In genomic region chr2:8307779-8308178, GRCh38 we compare ENCODE assay signal across 15 cellular contexts.
A peak's percentile ranks its signal among the peaks of the same experiment; 100 is the strongest.
DNase-seq lines count a peak whose midpoint lies in the region; ATAC-seq and TF ChIP-seq lines count a peak whose summit lies in the region.
"Had no signal": no experiment of that assay in that cellular context is flagged by ENCODE, and none has a peak within 500 bp of the region (broad histone marks: within the 10 kb centered on the region; RNA-seq: fewer than 3 reads in every experiment).

No MANE protein-coding gene starts in this region.

- no peaks in the 10 kb centered on the region for H3K9me3 Mint-ChIP-seq in endodermal cell
- no peaks in the 10 kb centered on the region for H3K9me3 Mint-ChIP-seq in osteocyte (ENCODE audit: unreplicated experiment)

- H3K4me1 Mint-ChIP-seq in endodermal cell, result peaks cover 13% of the 10 kb centered on the region
- H3K4me1 Mint-ChIP-seq in osteocyte (ENCODE audit: unreplicated experiment), result peaks cover 9% of the 10 kb centered on the region

- no peak overlapping the region for H3K4me3 ChIP-seq in RWPE2 (ENCODE audit: severe bottlenecking)
- H3K4me3 ChIP-seq in endodermal cell (ENCODE audit: low read length), result no peak overlapping the region
- no peak overlapping the region for H3K4me3 ChIP-seq in lower lobe of right lung
- H3K4me3 ChIP-seq: tibial nerve had no signal

- H3K9ac ChIP-seq in endodermal cell (ENCODE audit: extremely low read depth, low read length, poor library complexity, severe bottlenecking), result no peak overlapping the region

- peak; percentile 21 for DNase-seq in Daoy (ENCODE audit: low read depth)
- no peak for DNase-seq in RWPE2 (ENCODE audit: low spot score)
- DNase-seq in endodermal cell, result peak; percentile 41
- DNase-seq in osteocyte (ENCODE audit: extremely low spot score, unreplicated experiment), result peak; percentile 32
- DNase-seq in GF-D8 (lab: John Stamatoyannopoulos, UW), result no peak
- DNase-seq in activated naive CD4-positive, alpha-beta T cell treated with Interleukin-2 at 50 U/mL for 16 hours, result no peak
- no peak for DNase-seq in lower lobe of right lung
- DNase-seq: activated CD4-positive, CD25-positive, alpha-beta regulatory T cell treated with anti-CD3 and anti-CD28 coated beads, Interleukin-2, amount 50 U/mL, for 72 hours; activated naive CD4-positive, alpha-beta T cell; COR-L47; hippocampal formation; left colon; stimulated activated naive CD4-positive, alpha-beta T cell had no signal

- intact Hi-C loops in lower lobe of right lung (cut with DNase I), result no loop called here

- H3K9me3 ChIP-seq in RWPE2 (ENCODE audit: severe bottlenecking), result no peaks in the 10 kb centered on the region
- H3K9me3 ChIP-seq in endodermal cell (ENCODE audit: control insufficient read depth, low read length), result no peaks in the 10 kb centered on the region
- H3K9me3 ChIP-seq in lower lobe of right lung, result no peaks in the 10 kb centered on the region
- H3K9me3 ChIP-seq: tibial nerve had no signal

- no peaks in the 10 kb centered on the region for H3K27me3 Mint-ChIP-seq in endodermal cell (ENCODE audit: insufficient read depth)
- H3K27me3 Mint-ChIP-seq in osteocyte (ENCODE audit: unreplicated experiment), result no peaks in the 10 kb centered on the region

- H3K4me3 Mint-ChIP-seq in endodermal cell, result no peak overlapping the region
- H3K4me3 Mint-ChIP-seq in osteocyte (ENCODE audit: unreplicated experiment), result no peak overlapping the region

- ATAC-seq in RWPE2 (ENCODE audit: low read depth), result 0 out of 3 replicates have a peak, but pooled peaks have one; percentile 50
- no peak for ATAC-seq in lower lobe of right lung
- ATAC-seq in HG03045 (IDR thresholded peaks at IDR 0.05; ENCODE audit: unreplicated experiment), result no peak
- ATAC-seq: left colon had no signal

- WGBS in endodermal cell (ENCODE audit: insufficient coverage in 1 of 2, insufficient read length in 1 of 2), 2 experiments, result 89 to 94% methylated on average over 4 of the region's 4 CpGs

- H3K27ac ChIP-seq in RWPE2 (ENCODE audit: poor library complexity, severe bottlenecking) (no peak overlapping the region), endodermal cell (ENCODE audit: low read depth, low read length) (no peak overlapping the region), lower lobe of right lung (no peak overlapping the region)
- H3K27ac ChIP-seq: tibial nerve had no signal

- no peak overlapping the region for H3K27ac Mint-ChIP-seq in endodermal cell
- H3K27ac Mint-ChIP-seq in osteocyte (ENCODE audit: unreplicated experiment), result no peak overlapping the region

- H3K4me1 ChIP-seq in RWPE2 (ENCODE audit: insufficient read depth, poor library complexity, severe bottlenecking) (peaks cover 4% of the 10 kb centered on the region), endodermal cell (ENCODE audit: control insufficient read depth, insufficient read depth, low read length) (peaks cover 6% of the 10 kb centered on the region), lower lobe of right lung (peaks cover 29% of the 10 kb centered on the region)

- H3K36me3 Mint-ChIP-seq in endodermal cell (ENCODE audit: low read depth) (no peaks in the 10 kb centered on the region), osteocyte (ENCODE audit: unreplicated experiment) (no peaks in the 10 kb centered on the region)

- no peaks in the 10 kb centered on the region for H3K36me3 ChIP-seq in RWPE2 (ENCODE audit: low read depth)
- H3K36me3 ChIP-seq in endodermal cell (ENCODE audit: control insufficient read depth, insufficient read depth, low read length), result no peaks in the 10 kb centered on the region
- H3K36me3 ChIP-seq in lower lobe of right lung, result no peaks in the 10 kb centered on the region
- H3K36me3 ChIP-seq: tibial nerve had no signal

- no peaks in the 10 kb centered on the region for H3K27me3 ChIP-seq in RWPE2 (ENCODE audit: insufficient read depth, poor library complexity, severe bottlenecking)
- no peaks in the 10 kb centered on the region for H3K27me3 ChIP-seq in endodermal cell (ENCODE audit: control insufficient read depth, insufficient read depth, low read length, poor library complexity, severe bottlenecking)
- H3K27me3 ChIP-seq in lower lobe of right lung (ENCODE audit: low read depth), result no peaks in the 10 kb centered on the region
- H3K27me3 ChIP-seq: tibial nerve had no signal

- no peak for TF ChIP-seq CTCF in RWPE2 (IDR thresholded peaks at IDR 0.05; ENCODE audit: poor library complexity, severe bottlenecking)
- TF ChIP-seq CTCF in endodermal cell (conservative IDR thresholded peaks at IDR 0.05), result no peak
- no peak for TF ChIP-seq CTCF in osteocyte (IDR thresholded peaks at IDR 0.05)
- TF ChIP-seq CTCF in lower lobe of right lung (IDR thresholded peaks at IDR 0.05), result no peak

Comparison
In these comparisons a context has a peak if more than half of its experiments do, and no peak if none do; other contexts are left out.
1. DNase-seq: peak in Daoy (single experiment), endodermal cell (single experiment) and osteocyte (single experiment); none in RWPE2 (single experiment), GF-D8 (single experiment), activated naive CD4-positive, alpha-beta T cell treated with Interleukin-2 at 50 U/mL for 16 hours (single experiment) and lower lobe of right lung (single experiment).